ENCODE assay signal across 8 cellular contexts in the genomic region with DNA sequence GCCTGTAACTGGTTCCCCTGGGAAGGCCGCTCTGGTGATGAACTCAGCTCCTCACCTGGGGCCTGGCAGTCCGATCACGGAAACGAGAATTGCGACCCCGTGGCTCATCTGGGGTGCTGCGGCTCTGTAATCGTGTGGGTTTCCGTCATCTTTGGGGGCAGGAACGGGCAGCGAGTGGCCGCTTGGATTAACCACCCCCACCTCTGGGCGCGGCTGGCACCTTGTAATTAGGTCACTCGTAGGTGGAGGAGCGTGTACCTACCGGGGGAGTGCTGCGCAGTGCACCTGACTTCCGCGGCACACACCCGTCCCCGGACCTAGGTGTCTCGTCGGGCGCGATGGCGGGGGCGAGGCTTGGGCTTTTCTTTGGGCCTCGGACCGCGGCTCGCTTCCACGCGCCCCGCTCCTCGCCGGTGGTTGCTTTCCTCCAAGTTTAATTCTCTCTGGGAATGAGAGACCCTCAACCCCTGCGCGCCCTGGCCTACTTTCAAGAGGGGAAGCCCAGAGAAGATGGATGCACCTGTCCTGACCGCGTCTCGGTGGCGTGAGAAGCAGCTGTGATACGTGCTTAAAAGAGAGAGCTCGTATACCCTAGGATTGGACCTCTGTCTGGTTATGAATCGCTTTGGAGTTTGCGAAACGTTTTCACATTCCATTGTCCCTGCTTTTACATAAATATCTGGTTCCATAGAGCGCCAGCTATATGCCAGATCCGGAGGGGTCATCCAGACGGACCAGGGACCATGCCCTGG. TPM values are rescaled to one million over a fixed set of nuclear protein-coding genes. Genes with fewer than 3 reads are reported as not detected.
DNase-seq lines count a peak whose midpoint lies in the region; ATAC-seq, FAIRE-seq and TF ChIP-seq lines count a peak whose summit lies in the region.

No MANE protein-coding gene starts in this region.

- H3K4me1 Mint-ChIP-seq in CD8-positive, alpha-beta T cell (ENCODE audit: low read depth), result peaks cover 44% of the 10 kb centered on the region

- no peaks in the 10 kb centered on the region for H3K9me3 Mint-ChIP-seq in CD8-positive, alpha-beta T cell

- no peaks in the 10 kb centered on the region for H3K27me3 ChIP-seq in CD8-positive, alpha-beta T cell (ENCODE audit: insufficient read depth, low read length)
- H3K27me3 ChIP-seq in heart right ventricle, result no peaks in the 10 kb centered on the region

- no peak for FAIRE-seq in HTR-8/SVneo (lab: Jason Lieb, UNC)

- H3K4me3 ChIP-seq in CD8-positive, alpha-beta T cell (ENCODE audit: low read depth, low read length), result peak overlapping the region; percentile 87
- H3K4me3 ChIP-seq in LNCaP clone FGC (ENCODE audit: low read depth, low read length) (peak overlapping the region; percentile 99), heart right ventricle (peak overlapping the region; percentile 46 to 99 (median 86))

- no peaks in the 10 kb centered on the region for H3K9me3 ChIP-seq in CD8-positive, alpha-beta T cell (ENCODE audit: low read length)
- no peaks in the 10 kb centered on the region for H3K9me3 ChIP-seq in heart right ventricle

- peak overlapping the region; percentile 96 for H3K27ac ChIP-seq in CD8-positive, alpha-beta T cell (ENCODE audit: low read depth, low read length)
- peak overlapping the region; percentile 95 to 100 (median 98) for H3K27ac ChIP-seq in heart right ventricle

- H3K4me3 Mint-ChIP-seq in CD8-positive, alpha-beta T cell, result peak overlapping the region; percentile 96

- peak in 3 of 7 experiments; percentile 73 to 93 (median 78) for DNase-seq in CD8-positive, alpha-beta T cell
- DNase-seq in LNCaP clone FGC (ENCODE audit: low read depth) (no peak), heart right ventricle (peak in 1 of 2 donors; percentile 32), sciatic nerve (ENCODE audit: low spot score) (peak; percentile 76), HTR-8/SVneo (ENCODE audit: insufficient read length, low spot score) (no peak), HPDE6-E6E7 (ENCODE audit: extremely low spot score) (no peak)
- DNase-seq in activated naive CD4-positive, alpha-beta T cell treated with Interleukin-2 at 50 U/mL for 16 hours, result peak; percentile 79

- peak overlapping the region; percentile 98 for H3K27ac Mint-ChIP-seq in CD8-positive, alpha-beta T cell

- no peak for TF ChIP-seq CTCF in CD8-positive, alpha-beta T cell (IDR thresholded peaks at IDR 0.05)
- TF ChIP-seq CTCF in LNCaP clone FGC (IDR thresholded peaks at IDR 0.05; ENCODE audit: control insufficient read depth, extremely low read depth, insufficient read depth), result no peak
- no peak for TF ChIP-seq CTCF in heart right ventricle (IDR thresholded peaks at IDR 0.05)

- H3K36me3 ChIP-seq in CD8-positive, alpha-beta T cell (ENCODE audit: insufficient read depth, low read length), result no peaks in the 10 kb centered on the region
- peaks cover 0 to under 1% (median 0%) of the 10 kb centered on the region in 9 donors for H3K36me3 ChIP-seq in heart right ventricle

- ATAC-seq in CD8-positive, alpha-beta T cell, result peak; percentile 73
- peak; percentile 10 for ATAC-seq in GM21367 (IDR thresholded peaks at IDR 0.05; ENCODE audit: unreplicated experiment)
- ATAC-seq in heart right ventricle, result peak; percentile 3 to 63 (median 35)
- peak; percentile 37 for ATAC-seq in sciatic nerve

- H3K27me3 Mint-ChIP-seq in CD8-positive, alpha-beta T cell (ENCODE audit: low read depth), result no peaks in the 10 kb centered on the region

- CTCF ChIA-PET in CD8-positive, alpha-beta T cell (lab: Charles Lee), result interaction anchor here (0.6 to 1.1 kb wide), 3 partner anchors 42 to 1527 kb away, joined by 3 to 4 read pairs (median 3); no protein-coding TSS in a partner anchor

- H3K4me1 ChIP-seq in CD8-positive, alpha-beta T cell (ENCODE audit: insufficient read depth, low read length), result peaks cover 38% of the 10 kb centered on the region
- H3K4me1 ChIP-seq in heart right ventricle, result peaks cover 0 to 60% (median 45%) of the 10 kb centered on the region in 9 donors

- 3 to 5% methylated on average over 51 of the region's 51 CpGs for WGBS in heart right ventricle, 2 donors

- peaks cover 27% of the 10 kb centered on the region for H3K36me3 Mint-ChIP-seq in CD8-positive, alpha-beta T cell

- intact Hi-C loops in CD8-positive, alpha-beta T cell (cut with DNase I, micrococcal nuclease), result loop anchor here (1.0 to 10.0 kb wide), 15 partner anchors 42 to 1479 kb away; partner anchors contain the start of genes CAMLG (in 2 of the 2), UBE2B (in 2 of the 2), C5orf15 (in 1 of the 2) and CCNI2 (in 1 of the 2)
- intact Hi-C loops in heart right ventricle (cut with DNase I), result loop anchor here in 2 of 10 donors (5.0 kb wide), 2 partner anchors 34 to 49 kb away; partner anchors contain the start of gene SKP1 (in 1 of the 2)
- intact Hi-C loops in sciatic nerve (cut with DNase I), result no loop called here

- POLR2A ChIA-PET in CD8-positive, alpha-beta T cell (lab: Charles Lee), result interaction anchor here (0.8 to 3.8 kb wide), 22 partner anchors 11 to 532 kb away, joined by 3 to 33 read pairs (median 5); partner anchors contain the start of genes CDKL3, DDX46, SKP1 and UBE2B

RNA-seq across cellular contexts. Expression of gene PPP2CA, which starts 0.7 kb away (rescaled TPM):
- 100 to 1,000 TPM; 233 to 260 TPM for total RNA-seq in CD8-positive, alpha-beta T cell
- total RNA-seq in heart right ventricle (100 to 1,000 TPM; 136 to 249 (median 184) TPM), sciatic nerve (100 TPM)
- 100 to 1,000 TPM in 1 of 2 donors, 10 to 100 TPM in 1; 47.1 to 100 TPM for polyA plus RNA-seq in heart right ventricle

RNA-seq across cellular contexts. Expression of gene SKP1, which starts 49.9 kb away (rescaled TPM):
- total RNA-seq in CD8-positive, alpha-beta T cell, result 100 to 1,000 TPM; 290 to 301 TPM
- total RNA-seq in heart right ventricle (100 to 1,000 TPM; 424 to 543 (median 483) TPM), sciatic nerve (295 TPM)
- polyA plus RNA-seq in heart right ventricle, result 100 to 1,000 TPM in 1 of 2 donors, 10 to 100 TPM in 1; 65.2 to 675 TPM

Comparison
In these comparisons a context has a peak if more than half of its experiments do, and no peak if none do; other contexts are left out.
1. ATAC-seq: peak in every context shown above with its lines; median percentile 73 in CD8-positive, alpha-beta T cell; 37 in sciatic nerve; 35 in heart right ventricle; 10 in GM21367.
2. DNase-seq: peak in activated naive CD4-positive, alpha-beta T cell treated with Interleukin-2 at 50 U/mL for 16 hours (single experiment) and sciatic nerve (single experiment); none in LNCaP clone FGC (single experiment), HTR-8/SVneo (single experiment) and HPDE6-E6E7 (single experiment).
3. Peak in every context shown above with its lines, with median percentiles within 50 percentile points of each other: H3K4me3 ChIP-seq.